ENCODE assay signal across 9 cellular contexts in the genomic region with DNA sequence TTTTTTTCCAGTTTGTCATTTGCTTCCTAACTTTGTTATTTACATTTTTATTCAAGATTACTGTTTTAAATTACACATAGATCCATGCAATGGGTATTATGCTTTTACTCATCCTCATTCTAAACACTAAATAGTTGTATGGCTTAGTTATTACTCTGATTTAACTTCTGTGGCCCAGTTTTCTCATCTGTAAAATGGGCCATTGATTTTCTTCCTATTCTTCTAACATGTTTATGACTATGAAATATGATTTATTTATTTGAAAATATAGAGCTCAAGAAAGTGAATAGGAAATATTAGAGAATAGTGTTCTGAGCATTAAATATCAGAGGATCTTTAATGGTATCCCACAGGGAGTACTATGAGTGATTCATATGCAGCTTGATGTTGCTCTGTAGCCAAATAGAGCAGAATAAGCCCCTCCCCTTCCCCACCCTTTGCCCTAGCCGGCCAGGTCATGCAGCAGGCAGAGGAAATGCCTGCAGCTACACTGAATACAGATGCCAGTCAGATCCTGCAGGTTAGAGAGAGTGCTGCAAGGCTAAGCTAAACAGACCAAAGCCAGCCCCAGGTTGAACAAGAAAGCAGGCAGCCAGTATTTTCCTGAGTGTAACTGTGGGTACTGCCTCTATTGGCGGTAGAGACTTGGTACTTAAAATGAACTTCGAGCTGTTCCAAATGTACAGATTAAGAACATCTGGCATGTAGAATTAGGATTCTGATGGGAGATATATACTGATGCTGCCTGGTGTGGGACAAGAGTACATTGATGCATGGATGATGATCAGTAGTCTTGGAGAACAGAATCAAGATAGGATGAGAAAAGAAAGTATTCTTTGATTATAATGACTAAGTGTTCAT. TPM values are rescaled to one million over a fixed set of nuclear protein-coding genes. Genes with fewer than 3 reads are reported as not detected.
DNase-seq lines count a peak whose midpoint lies in the region; ATAC-seq and TF ChIP-seq lines count a peak whose summit lies in the region.
"Had no signal": no experiment of that assay in that cellular context is flagged by ENCODE, and none has a peak within 500 bp of the region (broad histone marks: within the 10 kb centered on the region; RNA-seq: fewer than 3 reads in every experiment).

No MANE protein-coding gene starts in this region.

- POLR2A ChIA-PET in PC-9 (lab: Charles Lee; ENCODE audit: unreplicated experiment) = interaction anchor here (0.5 to 0.6 kb wide), 3 partner anchors 476 to 1416 kb away, joined by 3 to 5 read pairs (median 3); partner anchors contain the start of gene CFAP36

- H3K4me1 ChIP-seq in PC-9 (replicated peaks; ENCODE audit: insufficient read depth) = peaks cover 21% of the 10 kb centered on the region

- H4K20me1 ChIP-seq in PC-9 (ENCODE audit: insufficient read depth) = no peaks in the 10 kb centered on the region

- no peaks in the 10 kb centered on the region for H3K79me2 ChIP-seq in PC-9 (ENCODE audit: low read depth)

- H3K27ac Mint-ChIP-seq in activated T-cell treated with anti-CD3 and anti-CD28 coated beads, Interleukin-2, amount 50 U/mL, for 24 hours = no peak overlapping the region

- peak; percentile 77 to 78 for ATAC-seq in activated T-cell treated with anti-CD3 and anti-CD28 coated beads, Interleukin-2, amount 50 U/mL, for 4 hours
- ATAC-seq in HG02763 (IDR thresholded peaks at IDR 0.05; ENCODE audit: unreplicated experiment) = peak; percentile 49

- CTCF ChIA-PET in PC-9 (lab: Charles Lee) = no interaction called here

- intact Hi-C loops in PC-9 (cut with micrococcal nuclease; ENCODE audit: unreplicated experiment) = loop anchor here (5.0 kb wide), 1 partner anchor 131 kb away; the partner anchor contains the start of gene PSME4

- H3K9me3 ChIP-seq in PC-9 (ENCODE audit: insufficient read depth, low read depth) = 0 out of 2 replicates have a peak, but pooled peaks cover 5% of the 10 kb centered on the region

- no TSS peak for BruUV-seq in PC-9 (replicated peaks; lab: Mats Ljungman, UMichigan)

- H3K36me3 ChIP-seq in PC-9 (ENCODE audit: low read depth) = no peaks in the 10 kb centered on the region

- H3K4me2 ChIP-seq in PC-9 = peak overlapping the region; percentile 51

- H2AFZ ChIP-seq in PC-9 = no peak overlapping the region

- H3K9me3 Mint-ChIP-seq in activated T-cell treated with anti-CD3 and anti-CD28 coated beads, Interleukin-2, amount 50 U/mL, for 4 hours = no peaks in the 10 kb centered on the region
- no peaks in the 10 kb centered on the region for H3K9me3 Mint-ChIP-seq in activated T-cell treated with anti-CD3 and anti-CD28 coated beads, Interleukin-2, amount 50 U/mL, for 24 hours
- H3K9me3 Mint-ChIP-seq: brain had no signal

- no peaks in the 10 kb centered on the region for H3K9me2 ChIP-seq in PC-9 (ENCODE audit: insufficient read depth)

- peak overlapping the region; percentile 14; the same call in 1 of the 2 replicates for H3K27ac ChIP-seq in PC-9

- in situ Hi-C loops in astrocyte of the spinal cord (cut with HindIII; ENCODE audit: low sequenced_read_pairs) = no loop called here

- TF ChIP-seq CTCF in PC-9 (conservative IDR thresholded peaks at IDR 0.05) (no peak; the same call in 1 of the 2 replicates), astrocyte of the spinal cord (IDR thresholded peaks at IDR 0.05; ENCODE audit: low read depth, low read length) (no peak)

- DNase-seq in activated T-cell treated with anti-CD3 and anti-CD28 coated beads, Interleukin-2, amount 50 U/mL, for 4 hours = no peak
- no peak for DNase-seq in activated T-cell treated with anti-CD3 and anti-CD28 coated beads, Interleukin-2, amount 50 U/mL, for 24 hours
- peak; percentile 83 to 92 for DNase-seq in PC-9
- DNase-seq in astrocyte of the spinal cord (ENCODE audit: low read depth, low spot score) = peak; percentile 69
- DNase-seq in left kidney (ENCODE audit: low read depth, low spot score) = peak; percentile 69
- DNase-seq in cerebellar cortex (ENCODE audit: low spot score) = no peak
- no peak for DNase-seq in COR-L47 (lab: John Stamatoyannopoulos, UW)

- no peak overlapping the region for H3K4me3 Mint-ChIP-seq in activated T-cell treated with anti-CD3 and anti-CD28 coated beads, Interleukin-2, amount 50 U/mL, for 4 hours
- H3K4me3 Mint-ChIP-seq in activated T-cell treated with anti-CD3 and anti-CD28 coated beads, Interleukin-2, amount 50 U/mL, for 24 hours = no peak overlapping the region
- H3K4me3 Mint-ChIP-seq: brain had no signal

- peaks cover 4% of the 10 kb centered on the region; the same call in 1 of the 2 replicates for H3F3A ChIP-seq in PC-9 (ENCODE audit: insufficient read depth, low read depth)

- H3K4me3 ChIP-seq in PC-9 (no peak overlapping the region), astrocyte of the spinal cord (ENCODE audit: low read depth, low read length) (no peak overlapping the region)

- peaks cover 20% of the 10 kb centered on the region for H3K4me1 Mint-ChIP-seq in activated T-cell treated with anti-CD3 and anti-CD28 coated beads, Interleukin-2, amount 50 U/mL, for 4 hours (ENCODE audit: low read depth)
- H3K4me1 Mint-ChIP-seq in activated T-cell treated with anti-CD3 and anti-CD28 coated beads, Interleukin-2, amount 50 U/mL, for 24 hours (ENCODE audit: low read depth) = peaks cover 13% of the 10 kb centered on the region

- H3K27me3 Mint-ChIP-seq in activated T-cell treated with anti-CD3 and anti-CD28 coated beads, Interleukin-2, amount 50 U/mL, for 4 hours (ENCODE audit: low read depth) = no peaks in the 10 kb centered on the region
- H3K27me3 Mint-ChIP-seq in activated T-cell treated with anti-CD3 and anti-CD28 coated beads, Interleukin-2, amount 50 U/mL, for 24 hours = no peaks in the 10 kb centered on the region
- H3K27me3 Mint-ChIP-seq: brain had no signal

- H3K36me3 Mint-ChIP-seq in activated T-cell treated with anti-CD3 and anti-CD28 coated beads, Interleukin-2, amount 50 U/mL, for 4 hours (ENCODE audit: insufficient read depth) = no peaks in the 10 kb centered on the region
- H3K36me3 Mint-ChIP-seq in activated T-cell treated with anti-CD3 and anti-CD28 coated beads, Interleukin-2, amount 50 U/mL, for 24 hours (ENCODE audit: low read depth) = no peaks in the 10 kb centered on the region
- H3K36me3 Mint-ChIP-seq: brain had no signal

- H3K27me3 ChIP-seq in PC-9 (ENCODE audit: insufficient read depth, low read depth) = no peaks in the 10 kb centered on the region

RNA-seq across cellular contexts. Expression of gene ACYP2, which starts 11.7 kb away (rescaled TPM):
- 1 to 10 TPM; 4.3 to 5.1 (median 5.1) TPM for total RNA-seq in activated T-cell treated with anti-CD3 and anti-CD28 coated beads, Interleukin-2, amount 50 U/mL, for 4 hours
- total RNA-seq in PC-9 (2021) = 23.9 and 25.9 TPM in 2 replicates

Comparison
In these comparisons a context has a peak if more than half of its experiments do, and no peak if none do; other contexts are left out.
1. DNase-seq: peak in PC-9 (2 of 2), astrocyte of the spinal cord (single experiment) and left kidney (single experiment); none in activated T-cell treated with anti-CD3 and anti-CD28 coated beads, Interleukin-2, amount 50 U/mL, for 4 hours (single experiment), activated T-cell treated with anti-CD3 and anti-CD28 coated beads, Interleukin-2, amount 50 U/mL, for 24 hours (single experiment), cerebellar cortex (single experiment) and COR-L47 (single experiment).